1 cellular context compared by ENCODE assay signal in the genomic region with DNA sequence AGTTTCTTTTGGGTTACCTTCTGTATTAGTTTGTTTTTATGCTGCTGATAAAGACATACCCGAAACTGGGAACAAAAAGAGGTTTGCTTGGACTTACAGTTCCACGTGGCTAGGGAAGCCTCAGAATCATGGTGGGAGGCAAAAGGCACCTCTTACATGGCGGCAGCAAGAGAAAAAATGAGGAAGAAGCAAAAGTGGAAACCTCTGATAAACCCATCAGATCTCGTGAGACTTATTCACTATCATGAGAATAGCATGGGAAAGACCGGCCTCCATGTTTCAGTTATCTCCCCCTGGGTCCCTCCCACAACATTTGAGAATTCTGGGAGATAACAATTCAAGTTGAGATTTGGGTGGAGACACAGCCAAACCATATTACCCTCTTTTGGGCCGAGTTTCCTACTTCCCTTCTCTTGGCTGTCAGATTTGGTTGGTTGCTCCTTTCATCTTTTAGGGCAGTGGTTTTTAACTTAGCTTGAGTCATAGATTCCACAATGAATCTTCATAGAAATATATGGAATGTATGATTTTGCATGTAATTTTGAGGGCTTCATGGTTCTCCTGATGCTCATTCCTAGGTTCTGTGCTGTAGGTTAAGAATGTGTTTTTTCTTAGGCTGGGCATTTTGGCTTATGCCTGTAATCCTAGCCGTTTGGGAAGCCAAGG.
TF ChIP-seq lines count a peak whose summit lies in the region.

No MANE protein-coding gene starts in this region.

TF ChIP-seq in IMR-90, 13 proteins besides CTCF, POLR2A, EP300 and RAD21:
- TF ChIP-seq MAFK (IDR thresholded peaks at IDR 0.05; ENCODE audit: low read depth, low read length): no peak
- TF ChIP-seq FOS (IDR thresholded peaks at IDR 0.05; ENCODE audit: low read depth, low read length): no peak
- TF ChIP-seq MXI1 (IDR thresholded peaks at IDR 0.05; ENCODE audit: borderline replicate concordance, low read depth, low read length): no peak
